In the genomic region with DNA sequence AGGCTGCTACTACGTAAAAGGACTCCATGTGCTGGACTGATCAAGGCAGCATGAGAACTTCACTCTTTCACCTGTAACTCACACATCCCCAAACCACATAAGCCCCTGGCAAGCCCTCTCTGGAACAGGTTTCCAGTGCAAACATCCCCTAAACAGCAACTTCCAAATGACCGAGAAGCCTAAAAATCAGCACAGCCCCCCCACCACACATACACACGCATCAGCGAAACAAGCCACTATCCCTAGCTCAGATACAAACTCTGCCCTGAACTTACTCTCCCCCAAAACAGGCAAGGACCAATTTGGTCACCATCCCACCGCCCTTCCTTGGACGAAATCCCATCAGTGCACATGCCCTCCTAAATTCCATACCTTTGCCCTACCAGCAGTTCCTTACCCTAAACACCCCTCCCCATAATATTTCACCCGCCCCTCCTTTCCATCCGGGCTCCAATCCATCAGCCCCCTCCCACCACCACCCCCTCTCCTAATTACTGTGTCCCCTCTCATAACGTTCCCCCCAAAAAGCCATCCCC, we compare ENCODE assay signal across 8 cellular contexts. TPM values are rescaled to one million over a fixed set of nuclear protein-coding genes. Genes with fewer than 3 reads are reported as not detected.
DNase-seq lines count a peak whose midpoint lies in the region; ATAC-seq and TF ChIP-seq lines count a peak whose summit lies in the region.

No MANE protein-coding gene starts in this region.

- intact Hi-C loops in dorsolateral prefrontal cortex (cut with DNase I) = no loop called here
- intact Hi-C loops in naive thymus-derived CD4-positive, alpha-beta T cell (cut with micrococcal nuclease) = loop anchor here (1.0 to 2.0 kb wide), 5 partner anchors 58 to 261 kb away; partner anchors contain the start of genes HDAC5 (in 2 of the 2), TMUB2 (in 2 of the 2) and HROB (in 1 of the 2)

- POLR2A ChIA-PET in naive thymus-derived CD4-positive, alpha-beta T cell (lab: Charles Lee) = interaction anchor here (0.6 to 1.5 kb wide), 3 partner anchors 58 to 1390 kb away, joined by 4 to 7 read pairs (median 5); partner anchors contain the start of gene HDAC5

- H3K4me3 ChIP-seq in GM12864 (ENCODE audit: low read depth, low read length) (peak overlapping the region; percentile 88), RWPE2 (ENCODE audit: severe bottlenecking) (peak overlapping the region; percentile 90), dorsolateral prefrontal cortex (peak overlapping the region; percentile 55 to 88 (median 73))
- peak overlapping the region; percentile 72 for H3K4me3 ChIP-seq in naive thymus-derived CD4-positive, alpha-beta T cell (ENCODE audit: low read length)

- DNase-seq in GM12864 (ENCODE audit: low read depth) (no peak), RWPE2 (ENCODE audit: low spot score) (no peak), dorsolateral prefrontal cortex (no peak), hepatic stellate cell (ENCODE audit: low spot score) (no peak), medulla oblongata (ENCODE audit: extremely low spot score) (no peak), NCI-H2196 treated with DMSO at 0.1 percent for 48 hours (lab: John Stamatoyannopoulos, UW; ENCODE audit: unreplicated experiment) (no peak), DMS79 treated with DMSO at 0.1 percent for 48 hours (lab: John Stamatoyannopoulos, UW) (no peak)
- peak in 6 of 9 donors; percentile 14 to 28 (median 22) for DNase-seq in naive thymus-derived CD4-positive, alpha-beta T cell

- no peak for ATAC-seq in RWPE2 (ENCODE audit: low read depth)
- no peak for ATAC-seq in naive thymus-derived CD4-positive, alpha-beta T cell

- no peaks in the 10 kb centered on the region for H3K27me3 Mint-ChIP-seq in naive thymus-derived CD4-positive, alpha-beta T cell

- peak overlapping the region; percentile 83 to 100 (median 93) for H3K27ac Mint-ChIP-seq in naive thymus-derived CD4-positive, alpha-beta T cell

- no peaks in the 10 kb centered on the region for H3K9me3 ChIP-seq in RWPE2 (ENCODE audit: severe bottlenecking)
- H3K9me3 ChIP-seq in naive thymus-derived CD4-positive, alpha-beta T cell (ENCODE audit: control insufficient read depth in 2 of 3, low read length in 3 of 3) = no peaks in the 10 kb centered on the region

- peaks cover 9% of the 10 kb centered on the region for H3K4me1 ChIP-seq in RWPE2 (ENCODE audit: insufficient read depth, poor library complexity, severe bottlenecking)
- H3K4me1 ChIP-seq in naive thymus-derived CD4-positive, alpha-beta T cell (ENCODE audit: control insufficient read depth in 2 of 2, insufficient read depth in 2 of 2, low read length in 2 of 2) = peaks cover 14 to 15% of the 10 kb centered on the region in 2 donors

- CTCF ChIA-PET in naive thymus-derived CD4-positive, alpha-beta T cell (lab: Charles Lee) = no interaction called here

- TF ChIP-seq CTCF in GM12864 (IDR thresholded peaks at IDR 0.05; ENCODE audit: low read depth, low read length, missing control alignments) = no peak
- TF ChIP-seq CTCF in RWPE2 (IDR thresholded peaks at IDR 0.05; ENCODE audit: poor library complexity, severe bottlenecking) = no peak
- no peak for TF ChIP-seq CTCF in dorsolateral prefrontal cortex (IDR thresholded peaks at IDR 0.05 in 54 of 56, conservative IDR thresholded peaks at IDR 0.05 in 2 of 56; ENCODE audit: low read depth in 1 of 56, partially characterized antibody in 56 of 56)

- peaks cover under 1 to 11% (median 3%) of the 10 kb centered on the region in 5 donors for H3K36me3 Mint-ChIP-seq in naive thymus-derived CD4-positive, alpha-beta T cell

- peaks cover 36% of the 10 kb centered on the region for H3K36me3 ChIP-seq in RWPE2 (ENCODE audit: low read depth)
- H3K36me3 ChIP-seq in naive thymus-derived CD4-positive, alpha-beta T cell (ENCODE audit: control insufficient read depth in 2 of 3, insufficient read depth in 3 of 3, low read length in 3 of 3) = peaks cover 0 to 22% (median 5%) of the 10 kb centered on the region in 3 experiments

- peak overlapping the region; percentile 84 for H3K27ac ChIP-seq in RWPE2 (ENCODE audit: poor library complexity, severe bottlenecking)
- peak overlapping the region in 57 of 59 donors; percentile 42 to 97 (median 92) for H3K27ac ChIP-seq in dorsolateral prefrontal cortex
- H3K27ac ChIP-seq in naive thymus-derived CD4-positive, alpha-beta T cell (ENCODE audit: low read depth, low read length) = peak overlapping the region; percentile 90

- H3K9me3 Mint-ChIP-seq in naive thymus-derived CD4-positive, alpha-beta T cell = no peaks in the 10 kb centered on the region

- H3K27me3 ChIP-seq in RWPE2 (ENCODE audit: insufficient read depth, poor library complexity, severe bottlenecking) = no peaks in the 10 kb centered on the region
- H3K27me3 ChIP-seq in dorsolateral prefrontal cortex = no peaks in the 10 kb centered on the region
- no peaks in the 10 kb centered on the region for H3K27me3 ChIP-seq in naive thymus-derived CD4-positive, alpha-beta T cell (ENCODE audit: control insufficient read depth in 2 of 2, insufficient read depth in 2 of 2, low read length in 2 of 2)

- peak overlapping the region; percentile 84 to 97 (median 94) for H3K4me3 Mint-ChIP-seq in naive thymus-derived CD4-positive, alpha-beta T cell

- peaks cover 35 to 63% (median 50%) of the 10 kb centered on the region in 7 donors for H3K4me1 Mint-ChIP-seq in naive thymus-derived CD4-positive, alpha-beta T cell

RNA-seq across cellular contexts. Expression of gene LSM12, which starts 0.7 kb away (rescaled TPM):
- 10 to 100 TPM; 27.5 to 55.0 (median 39.7) TPM for total RNA-seq in dorsolateral prefrontal cortex
- total RNA-seq in naive thymus-derived CD4-positive, alpha-beta T cell = 10 to 100 TPM; 29.3 to 67.9 (median 33.2) TPM
- 10 to 100 TPM; 69.5 to 72.5 TPM for polyA plus RNA-seq in naive thymus-derived CD4-positive, alpha-beta T cell

RNA-seq across cellular contexts. Expression of gene G6PC3, which starts 4.8 kb away (rescaled TPM):
- 10 to 100 TPM; 29.8 to 60.2 (median 41.8) TPM for total RNA-seq in dorsolateral prefrontal cortex
- 10 to 100 TPM in 4 of 5 experiments, 1 to 10 TPM in 1; 9.4 to 25.8 (median 13.9) TPM for total RNA-seq in naive thymus-derived CD4-positive, alpha-beta T cell
- polyA plus RNA-seq in naive thymus-derived CD4-positive, alpha-beta T cell = 10 to 100 TPM; 18.3 to 18.5 TPM

RNA-seq across cellular contexts. Expression of gene TMEM101, which starts 51.0 kb away (rescaled TPM):
- 10 to 100 TPM; 13.5 to 26.7 (median 19.9) TPM for total RNA-seq in dorsolateral prefrontal cortex
- total RNA-seq in naive thymus-derived CD4-positive, alpha-beta T cell = 10 to 100 TPM; 12.1 to 32.0 (median 30.5) TPM
- polyA plus RNA-seq in naive thymus-derived CD4-positive, alpha-beta T cell = 10 to 100 TPM; 33.8 to 36.0 TPM

RNA-seq across cellular contexts. Expression of gene HDAC5, which starts 57.7 kb away (rescaled TPM):
- 100 to 1,000 TPM in 88 of 120 experiments, 10 to 100 TPM in 32; 70.3 to 155 (median 110) TPM for total RNA-seq in dorsolateral prefrontal cortex
- total RNA-seq in naive thymus-derived CD4-positive, alpha-beta T cell = 100 to 1,000 TPM in 1 of 5 experiments, 10 to 100 TPM in 4; 15.2 to 106 (median 70.9) TPM
- 10 to 100 TPM; 18.3 to 41.9 TPM for polyA plus RNA-seq in naive thymus-derived CD4-positive, alpha-beta T cell

Comparison
In these comparisons a context has a peak if more than half of its experiments do, and no peak if none do; other contexts are left out.
1. DNase-seq: peak in naive thymus-derived CD4-positive, alpha-beta T cell (6 of 9); none in GM12864 (single experiment), RWPE2 (single experiment), dorsolateral prefrontal cortex (0 of 10), hepatic stellate cell (single experiment), medulla oblongata (single experiment), NCI-H2196 treated with DMSO at 0.1 percent for 48 hours (single experiment) and DMS79 treated with DMSO at 0.1 percent for 48 hours (single experiment).
2. intact Hi-C loops: an anchor here in naive thymus-derived CD4-positive, alpha-beta T cell (1.0 to 2.0 kb wide); none called in dorsolateral prefrontal cortex.
3. Peak in every context shown above with its lines, with median percentiles within 50 percentile points of each other: H3K4me3 ChIP-seq and H3K27ac ChIP-seq.